In the genomic region with DNA sequence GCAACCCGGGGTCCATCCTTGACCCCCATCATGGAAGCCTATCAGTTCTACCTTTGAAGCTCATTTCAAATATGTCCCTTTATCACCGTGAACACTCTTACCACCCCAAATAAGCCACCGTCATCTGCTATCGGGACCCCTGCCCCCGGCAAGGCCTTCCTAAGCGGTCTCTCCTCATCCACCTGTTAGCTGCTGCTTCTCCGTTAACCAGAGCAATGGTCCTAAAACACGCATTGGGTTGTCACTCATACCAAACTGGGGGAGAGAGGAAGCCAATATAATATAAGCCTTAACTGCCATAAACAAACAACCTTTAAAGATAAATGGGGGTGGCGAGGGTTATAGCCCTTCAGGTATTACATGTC, we compare ENCODE assay signal across 1 cellular context.
TF ChIP-seq lines count a peak whose summit lies in the region.

No MANE protein-coding gene starts in this region.

TF ChIP-seq in GM23338, 12 proteins besides CTCF, POLR2A, EP300 and RAD21 (continued from another document):
- no peak for TF ChIP-seq EZH2 (IDR thresholded peaks at IDR 0.05; ENCODE audit: low read depth, unreplicated experiment)
- no peak for TF ChIP-seq JUNB (IDR thresholded peaks at IDR 0.05; ENCODE audit: unreplicated experiment)
TF ChIP-seq in GM23338: peak in this region for 0.
